Comparison of ENCODE assay signal across 1 cellular context in genomic region chr7:1085910-1086421, GRCh38.
TF ChIP-seq lines count a peak whose summit lies in the region.

No MANE protein-coding gene starts in this region.

TF ChIP-seq in HCT116, 20 proteins besides CTCF, POLR2A, EP300 and RAD21 (continued from another document):
- no peak for TF ChIP-seq ATF3 (IDR thresholded peaks at IDR 0.05)
- no peak for TF ChIP-seq EZH2phosphoT487 (IDR thresholded peaks at IDR 0.05; ENCODE audit: borderline replicate concordance)
- no peak for TF ChIP-seq ZFX (IDR thresholded peaks at IDR 0.05)
- no peak for TF ChIP-seq REST (IDR thresholded peaks at IDR 0.05; ENCODE audit: low read depth)
- no peak for TF ChIP-seq FOSL1 (IDR thresholded peaks at IDR 0.05; ENCODE audit: low read depth)
- no peak for TF ChIP-seq EZH2 (IDR thresholded peaks at IDR 0.05)
- no peak for TF ChIP-seq CEBPB (IDR thresholded peaks at IDR 0.05; ENCODE audit: low read depth)
- TF ChIP-seq ELF1 (IDR thresholded peaks at IDR 0.05; ENCODE audit: borderline replicate concordance, low read depth): no peak
- TF ChIP-seq ZBTB33 (IDR thresholded peaks at IDR 0.05; ENCODE audit: extremely low read depth, insufficient replicate concordance, low read length): no peak
- no peak for TF ChIP-seq MAX (IDR thresholded peaks at IDR 0.05)
- no peak for TF ChIP-seq TCF7L2 (IDR thresholded peaks at IDR 0.05; ENCODE audit: borderline replicate concordance, extremely low read depth, insufficient read depth, insufficient read length)
- TF ChIP-seq CBX3 (IDR thresholded peaks at IDR 0.05; ENCODE audit: low read depth): no peak
- no peak for TF ChIP-seq SP1 (IDR thresholded peaks at IDR 0.05; ENCODE audit: low read depth)
- TF ChIP-seq ZNF274 (IDR thresholded peaks at IDR 0.05; ENCODE audit: low read depth, low read length): no peak
